1 cellular context compared by ENCODE assay signal in genomic region chr1:204232530-204232929, GRCh38.
TF ChIP-seq lines count a peak whose summit lies in the region.

No MANE protein-coding gene starts in this region.

TF ChIP-seq in SK-N-SH, 30 proteins besides CTCF, POLR2A, EP300 and RAD21 (continued from another document):
- TF ChIP-seq MAX (IDR thresholded peaks at IDR 0.05; ENCODE audit: low read depth) (no peak), NFIC (IDR thresholded peaks at IDR 0.05; ENCODE audit: borderline replicate concordance) (no peak)
